15 cellular contexts compared by ENCODE assay signal in genomic region chr14:99187858-99188257, GRCh38.
A peak's percentile ranks its signal among the peaks of the same experiment; 100 is the strongest.
DNase-seq lines count a peak whose midpoint lies in the region; ATAC-seq and TF ChIP-seq lines count a peak whose summit lies in the region.
"Had no signal": no experiment of that assay in that cellular context is flagged by ENCODE, and none has a peak within 500 bp of the region (broad histone marks: within the 10 kb centered on the region; RNA-seq: fewer than 3 reads in every experiment).

No MANE protein-coding gene starts in this region.

- H3K4me1 Mint-ChIP-seq in activated CD4-positive, alpha-beta T cell treated with anti-CD3 and anti-CD28 coated beads, Interleukin-2, amount 10 ng/mL, durations not matched to agents 7 days and 5 days, result peaks cover 94% of the 10 kb centered on the region
- peaks cover 94 to 100% (median 95%) of the 10 kb centered on the region in 3 donors for H3K4me1 Mint-ChIP-seq in T-cell
- H3K4me1 Mint-ChIP-seq in activated naive CD4-positive, alpha-beta T cell treated with anti-CD3 and anti-CD28 coated beads, Interleukin-2, amount 50 U/mL, for 24 hours, result peaks cover 92% of the 10 kb centered on the region
- H3K4me1 Mint-ChIP-seq in natural killer cell treated with Interleukin-12 subunit alpha and Interleukin-12 subunit beta and Interleukin-15 and Interleukin-18, amount 100 ng/mL, for 72 hours (ENCODE audit: low read depth in 2 of 2), result peaks cover 58 to 69% of the 10 kb centered on the region in 2 donors

- H3K4me3 ChIP-seq in foreskin fibroblast (ENCODE audit: low read depth in 1 of 2, low read length in 2 of 2), result no peak overlapping the region
- H3K4me3 ChIP-seq: left ventricle myocardium inferior, upper lobe of left lung had no signal

- peak overlapping the region; percentile 61 for H3K4me3 Mint-ChIP-seq in activated CD4-positive, alpha-beta T cell treated with anti-CD3 and anti-CD28 coated beads, Interleukin-2, amount 10 ng/mL, durations not matched to agents 7 days and 5 days
- peak overlapping the region; percentile 72 to 89 (median 72) for H3K4me3 Mint-ChIP-seq in T-cell
- H3K4me3 Mint-ChIP-seq in activated naive CD4-positive, alpha-beta T cell treated with anti-CD3 and anti-CD28 coated beads, Interleukin-2, amount 50 U/mL, for 24 hours, result peak overlapping the region; percentile 86
- H3K4me3 Mint-ChIP-seq in natural killer cell treated with Interleukin-12 subunit alpha and Interleukin-12 subunit beta and Interleukin-15 and Interleukin-18, amount 100 ng/mL, for 72 hours, result peak overlapping the region; percentile 69
- H3K4me3 Mint-ChIP-seq: HFFc6 had no signal

- no peaks in the 10 kb centered on the region for H3K27me3 Mint-ChIP-seq in activated CD4-positive, alpha-beta T cell treated with anti-CD3 and anti-CD28 coated beads, Interleukin-2, amount 10 ng/mL, durations not matched to agents 7 days and 5 days
- no peaks in the 10 kb centered on the region for H3K27me3 Mint-ChIP-seq in T-cell
- H3K27me3 Mint-ChIP-seq in activated naive CD4-positive, alpha-beta T cell treated with anti-CD3 and anti-CD28 coated beads, Interleukin-2, amount 50 U/mL, for 24 hours, result no peaks in the 10 kb centered on the region
- no peaks in the 10 kb centered on the region for H3K27me3 Mint-ChIP-seq in natural killer cell treated with Interleukin-12 subunit alpha and Interleukin-12 subunit beta and Interleukin-15 and Interleukin-18, amount 100 ng/mL, for 72 hours

- POLR2A ChIA-PET in activated CD4-positive, alpha-beta T cell treated with anti-CD3 and anti-CD28 coated beads, Interleukin-2, amount 10 ng/mL, durations not matched to agents 7 days and 5 days (lab: Charles Lee), result interaction anchor here (0.6 to 1.4 kb wide), 2 partner anchors 24 to 84 kb away, joined by 3 to 4 read pairs; partner anchors contain the start of gene BCL11B
- POLR2A ChIA-PET in T-cell (lab: Charles Lee), result interaction anchor here (0.6 to 1.7 kb wide), 5 partner anchors 9 to 1081 kb away, joined by 3 to 7 read pairs (median 3); no protein-coding TSS in a partner anchor

- H3K36me3 Mint-ChIP-seq in activated CD4-positive, alpha-beta T cell treated with anti-CD3 and anti-CD28 coated beads, Interleukin-2, amount 10 ng/mL, durations not matched to agents 7 days and 5 days (ENCODE audit: low read depth), result peaks cover 63% of the 10 kb centered on the region
- H3K36me3 Mint-ChIP-seq in T-cell, result peaks cover 11% of the 10 kb centered on the region
- H3K36me3 Mint-ChIP-seq in activated naive CD4-positive, alpha-beta T cell treated with anti-CD3 and anti-CD28 coated beads, Interleukin-2, amount 50 U/mL, for 24 hours, result no peaks in the 10 kb centered on the region
- no peaks in the 10 kb centered on the region for H3K36me3 Mint-ChIP-seq in natural killer cell treated with Interleukin-12 subunit alpha and Interleukin-12 subunit beta and Interleukin-15 and Interleukin-18, amount 100 ng/mL, for 72 hours

- ATAC-seq in T-cell (replicated peaks in 1 of 4) (no peak), HG02610 (IDR thresholded peaks at IDR 0.05; ENCODE audit: unreplicated experiment) (no peak), left lobe of liver (no peak)
- peak in 1 of 2 donors; percentile 59 for ATAC-seq in natural killer cell treated with Interleukin-12 subunit alpha and Interleukin-12 subunit beta and Interleukin-15 and Interleukin-18, amount 100 ng/mL, for 72 hours

- DNase-seq in activated CD4-positive, alpha-beta T cell treated with anti-CD3 and anti-CD28 coated beads, Interleukin-2, amount 10 ng/mL, durations not matched to agents 7 days and 5 days, result no peak
- DNase-seq in activated CD4-positive, alpha-beta T cell treated with anti-CD3 and anti-CD28 coated beads, Interleukin-2, amount 50 U/mL, for 4 hours, result no peak
- DNase-seq in T-cell (no peak), foreskin fibroblast (no peak), left lobe of liver (ENCODE audit: low spot score) (no peak)
- no peak for DNase-seq in natural killer cell treated with Interleukin-12 subunit alpha and Interleukin-12 subunit beta and Interleukin-15 and Interleukin-18, amount 100 ng/mL, for 72 hours (ENCODE audit: low spot score)
- DNase-seq: anterior cingulate cortex, foreskin melanocyte, HFFc6, left ventricle myocardium inferior, MM.1S, NCI-H2029, upper lobe of left lung had no signal

- H3K9me3 Mint-ChIP-seq in activated CD4-positive, alpha-beta T cell treated with anti-CD3 and anti-CD28 coated beads, Interleukin-2, amount 10 ng/mL, durations not matched to agents 7 days and 5 days, result no peaks in the 10 kb centered on the region
- no peaks in the 10 kb centered on the region for H3K9me3 Mint-ChIP-seq in T-cell
- H3K9me3 Mint-ChIP-seq in activated naive CD4-positive, alpha-beta T cell treated with anti-CD3 and anti-CD28 coated beads, Interleukin-2, amount 50 U/mL, for 24 hours, result no peaks in the 10 kb centered on the region
- no peaks in the 10 kb centered on the region for H3K9me3 Mint-ChIP-seq in natural killer cell treated with Interleukin-12 subunit alpha and Interleukin-12 subunit beta and Interleukin-15 and Interleukin-18, amount 100 ng/mL, for 72 hours

- TF ChIP-seq CTCF in foreskin fibroblast (IDR thresholded peaks at IDR 0.05; ENCODE audit: low read depth, low read length), result no peak

- peak overlapping the region; percentile 96 for H3K27ac Mint-ChIP-seq in activated CD4-positive, alpha-beta T cell treated with anti-CD3 and anti-CD28 coated beads, Interleukin-2, amount 10 ng/mL, durations not matched to agents 7 days and 5 days
- H3K27ac Mint-ChIP-seq in T-cell, result peak overlapping the region; percentile 90 to 96
- peak overlapping the region; percentile 99 for H3K27ac Mint-ChIP-seq in activated naive CD4-positive, alpha-beta T cell treated with anti-CD3 and anti-CD28 coated beads, Interleukin-2, amount 50 U/mL, for 24 hours
- H3K27ac Mint-ChIP-seq in natural killer cell treated with Interleukin-12 subunit alpha and Interleukin-12 subunit beta and Interleukin-15 and Interleukin-18, amount 100 ng/mL, for 72 hours, result peak overlapping the region; percentile 76 to 85
- H3K27ac Mint-ChIP-seq: HFFc6 had no signal

- CTCF ChIA-PET in activated CD4-positive, alpha-beta T cell treated with anti-CD3 and anti-CD28 coated beads, Interleukin-2, amount 10 ng/mL, durations not matched to agents 7 days and 5 days (lab: Charles Lee), result interaction anchor here (0.6 to 3.3 kb wide), 8 partner anchors 10 to 986 kb away, joined by 3 to 18 read pairs (median 4); partner anchors contain the start of gene BCL11B
- CTCF ChIA-PET in T-cell (lab: Charles Lee), result interaction anchor here in 1 of 2 donors (0.6 to 2.3 kb wide), 14 partner anchors 9 to 1585 kb away, joined by 3 to 9 read pairs (median 5); partner anchors contain the start of gene BCL11B
